In genomic region chr10:71234017-71234894, GRCh38 we compare ENCODE assay signal across 14 cellular contexts. TPM values are rescaled to one million over a fixed set of nuclear protein-coding genes. Genes with fewer than 3 reads are reported as not detected.
DNase-seq lines count a peak whose midpoint lies in the region; ATAC-seq and TF ChIP-seq lines count a peak whose summit lies in the region.
"Had no signal": no experiment of that assay in that cellular context is flagged by ENCODE, and none has a peak within 500 bp of the region (broad histone marks: within the 10 kb centered on the region; RNA-seq: fewer than 3 reads in every experiment).

No MANE protein-coding gene starts in this region.

- TF ChIP-seq CTCF in CD14-positive monocyte (IDR thresholded peaks at IDR 0.05) = no peak
- no peak for TF ChIP-seq CTCF in brain (conservative IDR thresholded peaks at IDR 0.05)
- no peak for TF ChIP-seq CTCF in nephron (IDR thresholded peaks at IDR 0.05; ENCODE audit: unreplicated experiment in 3 of 3)
- no peak for TF ChIP-seq CTCF in thyroid gland (IDR thresholded peaks at IDR 0.05)

- WGBS in thyroid gland, 2 donors = 79 to 83% methylated on average over 9 to 10 of the region's 10 CpGs

- ATAC-seq in GM21737 (IDR thresholded peaks at IDR 0.05; ENCODE audit: unreplicated experiment) = no peak

- peaks cover 5 to 24% of the 10 kb centered on the region in 2 donors for H3K4me1 ChIP-seq in thyroid gland

- no peaks in the 10 kb centered on the region for H3K27me3 ChIP-seq in thyroid gland
- H3K27me3 ChIP-seq: neutrophil had no signal

- H3K4me3 ChIP-seq in thyroid gland (replicated peaks in 1 of 3) = no peak overlapping the region
- H3K4me3 ChIP-seq: PC-9 had no signal

- H3K27ac ChIP-seq in thyroid gland = peak overlapping the region in 1 of 3 donors; percentile 21
- H3K27ac ChIP-seq: neutrophil, PC-9 had no signal

- no peak for TF ChIP-seq POLR2A in thyroid gland (IDR thresholded peaks at IDR 0.05)

- no peaks in the 10 kb centered on the region for H3K36me3 ChIP-seq in thyroid gland
- H3K36me3 ChIP-seq: neutrophil had no signal

- DNase-seq in CD14-positive monocyte (ENCODE audit: low spot score) (peak; percentile 62), NCI-H1436 (lab: John Stamatoyannopoulos, UW) (peak; percentile 67), NCI-H2081 (lab: John Stamatoyannopoulos, UW) (no peak), thyroid gland (no peak), GOT3 (lab: John Stamatoyannopoulos, UW) (no peak)
- DNase-seq: activated naive CD8-positive, alpha-beta T cell treated with anti-CD3 and anti-CD28 coated beads, Interleukin-2, amount 10 ng/mL, durations not matched to agents 7 days and 5 days; dermis blood vessel endothelial cell; NCI-H2029 treated with DMSO at 0.1 percent for 48 hours; PC-9 had no signal

- H3K9me3 Mint-ChIP-seq in CD14-positive monocyte = peaks cover 0 to 4% (median 0%) of the 10 kb centered on the region in 7 donors
- H3K9me3 Mint-ChIP-seq in brain = no peaks in the 10 kb centered on the region
- H3K9me3 Mint-ChIP-seq in nephron = no peaks in the 10 kb centered on the region
- H3K9me3 Mint-ChIP-seq: activated naive CD8-positive, alpha-beta T cell treated with anti-CD3 and anti-CD28 coated beads, Interleukin-2, amount 10 ng/mL, durations not matched to agents 7 days and 5 days; T-helper 2 cell treated with Interferon-gamma antibody and Interleukin-4, amounts not matched to agents 5 μg/mL and 100 μg/mL, for 36 hours had no signal

- H3K9me3 ChIP-seq in thyroid gland = no peaks in the 10 kb centered on the region
- H3K9me3 ChIP-seq: neutrophil had no signal

- H3K27me3 Mint-ChIP-seq in CD14-positive monocyte (ENCODE audit: low read depth in 3 of 3) (peaks cover 2 to 9% (median 4%) of the 10 kb centered on the region in 3 donors), brain (no peaks in the 10 kb centered on the region), nephron (ENCODE audit: low read depth) (peaks cover 8% of the 10 kb centered on the region)
- H3K27me3 Mint-ChIP-seq: activated naive CD8-positive, alpha-beta T cell treated with anti-CD3 and anti-CD28 coated beads, Interleukin-2, amount 10 ng/mL, durations not matched to agents 7 days and 5 days had no signal

- H3K4me1 Mint-ChIP-seq in CD14-positive monocyte = peaks cover 27% of the 10 kb centered on the region
- H3K4me1 Mint-ChIP-seq in brain = peaks cover 93% of the 10 kb centered on the region
- peaks cover 93% of the 10 kb centered on the region for H3K4me1 Mint-ChIP-seq in nephron
- H3K4me1 Mint-ChIP-seq: activated naive CD8-positive, alpha-beta T cell treated with anti-CD3 and anti-CD28 coated beads, Interleukin-2, amount 10 ng/mL, durations not matched to agents 7 days and 5 days had no signal

- H3K4me3 Mint-ChIP-seq in CD14-positive monocyte (peak overlapping the region in 1 of 2 donors; percentile 46), brain (peak overlapping the region in 2 of 5 experiments; percentile 44 to 48), nephron (peak overlapping the region; percentile 19 to 47 (median 31))
- H3K4me3 Mint-ChIP-seq: activated naive CD8-positive, alpha-beta T cell treated with anti-CD3 and anti-CD28 coated beads, Interleukin-2, amount 10 ng/mL, durations not matched to agents 7 days and 5 days; T-helper 2 cell treated with Interferon-gamma antibody and Interleukin-4, amounts not matched to agents 5 μg/mL and 100 μg/mL, for 36 hours had no signal

- peak overlapping the region; percentile 24 to 82 (median 66) for H3K27ac Mint-ChIP-seq in CD14-positive monocyte
- H3K27ac Mint-ChIP-seq in brain = peak overlapping the region; percentile 88 to 95 (median 92)
- H3K27ac Mint-ChIP-seq in nephron = peak overlapping the region; percentile 96 to 99 (median 98)
- H3K27ac Mint-ChIP-seq: activated naive CD8-positive, alpha-beta T cell treated with anti-CD3 and anti-CD28 coated beads, Interleukin-2, amount 10 ng/mL, durations not matched to agents 7 days and 5 days; T-helper 2 cell treated with Interferon-gamma antibody and Interleukin-4, amounts not matched to agents 5 μg/mL and 100 μg/mL, for 36 hours had no signal

- H3K36me3 Mint-ChIP-seq in CD14-positive monocyte (no peaks in the 10 kb centered on the region), brain (no peaks in the 10 kb centered on the region), nephron (ENCODE audit: low read depth) (no peaks in the 10 kb centered on the region)
- H3K36me3 Mint-ChIP-seq: activated naive CD8-positive, alpha-beta T cell treated with anti-CD3 and anti-CD28 coated beads, Interleukin-2, amount 10 ng/mL, durations not matched to agents 7 days and 5 days had no signal

- intact Hi-C loops in CD14-positive monocyte (cut with micrococcal nuclease) = no loop called here
- intact Hi-C loops in thyroid gland (cut with DNase I) = no loop called here

RNA-seq across cellular contexts. Expression of gene UNC5B, which starts 21.9 kb away (rescaled TPM):
- polyA plus RNA-seq in CD14-positive monocyte (under 1 TPM in 1 of 2 donors, not detected in 1; 0.04 TPM), brain (ENCODE audit: insufficient read depth, low read depth, low replicate concordance) (31.8 TPM)
- total RNA-seq in thyroid gland = 1 to 10 TPM; 3.9 to 7.1 (median 5.7) TPM

Comparison
In these comparisons a context has a peak if more than half of its experiments do, and no peak if none do; other contexts are left out.
1. DNase-seq: peak in CD14-positive monocyte (single experiment) and NCI-H1436 (single experiment); none in NCI-H2081 (0 of 2), thyroid gland (0 of 2) and GOT3 (single experiment).
2. RNA of gene UNC5B, which starts 21.9 kb away (polyA plus RNA-seq): 31.8 TPM in brain (single experiment); 0.04 TPM in CD14-positive monocyte; every median in the first group is over 10 times any median in the second.
3. Peak in every context shown above with its lines, with median percentiles within 50 percentile points of each other: H3K27ac Mint-ChIP-seq.